15 cellular contexts compared by ENCODE assay signal in the genomic region with DNA sequence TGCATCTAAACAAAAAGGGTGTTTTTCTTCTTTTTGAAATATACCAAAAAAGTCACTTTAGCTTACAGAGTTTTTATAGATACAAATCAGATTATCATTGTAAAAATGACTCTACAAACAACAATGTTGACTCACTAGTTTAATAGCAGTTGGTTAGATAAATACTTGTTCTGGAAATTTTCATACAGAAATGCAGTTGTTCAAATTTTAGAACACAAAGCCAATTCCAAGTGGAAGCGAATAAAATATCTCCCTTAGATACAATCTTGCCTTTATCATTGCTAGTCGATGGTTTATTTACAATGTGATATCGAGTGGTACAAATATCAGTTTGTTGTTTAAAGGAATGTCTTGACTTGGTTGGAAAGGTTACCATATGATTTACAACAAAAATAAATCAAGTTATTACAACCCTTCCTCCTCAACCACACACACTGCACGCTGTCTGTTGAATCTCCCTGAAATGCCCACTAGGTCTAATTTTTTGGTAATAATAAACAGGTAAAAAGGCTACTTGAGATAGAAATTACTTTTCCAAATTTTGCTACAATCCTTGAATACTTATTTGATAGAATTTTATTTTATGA.
"Had no signal": no experiment of that assay in that cellular context is flagged by ENCODE, and none has a peak within 500 bp of the region (broad histone marks: within the 10 kb centered on the region; RNA-seq: fewer than 3 reads in every experiment).

No MANE protein-coding gene starts in this region.

- H3K9me3 ChIP-seq: left lung, thoracic aorta had no signal

- DNase-seq: activated CD4-positive, alpha-beta T cell treated with anti-CD3 and anti-CD28 coated beads, Interleukin-2, amount 10 ng/mL, durations not matched to agents 7 days and 5 days; activated CD4-positive, CD25-positive, alpha-beta regulatory T cell; activated naive CD4-positive, alpha-beta T cell treated with anti-CD3 and anti-CD28 coated beads, Interleukin-2, amount 50 U/mL, for 16 hours; activated T-cell treated with anti-CD3 and anti-CD28 coated beads for 4 hours; amniotic stem cell; dermis blood vessel endothelial cell; left lung; natural killer cell; occipital lobe; stimulated activated CD4-positive, alpha-beta T cell treated with anti-CD3 and anti-CD28 coated beads, Interleukin-15, amount 100 ng/mL, for 24 hours; stimulated activated CD4-positive, alpha-beta T cell treated with anti-CD3 and anti-CD28 coated beads, Interleukin-4, amount 100 ng/mL, for 24 hours; stimulated activated naive CD8-positive, alpha-beta T cell treated with anti-CD3 and anti-CD28 coated beads, Interleukin-15, amount 100 ng/mL, for 72 hours; T-helper 17 cell had no signal

- H3K27ac ChIP-seq: left lung, thoracic aorta had no signal

- ATAC-seq: activated T-helper 17 cell treated with anti-CD3 and anti-CD28 coated beads, Interleukin-2, amount 50 U/mL, for 72 hours; left lung; natural killer cell; stimulated activated naive CD8-positive, alpha-beta T cell treated with anti-CD3 and anti-CD28 coated beads, Interleukin-15, amount 100 ng/mL, for 72 hours; T-helper 17 cell had no signal

- H3K27me3 ChIP-seq: left lung had no signal

- H3K4me3 ChIP-seq: left lung, thoracic aorta had no signal
